ENCODE assay signal across 9 cellular contexts in genomic region chr9:113566011-113566711, GRCh38.
DNase-seq lines count a peak whose midpoint lies in the region; ATAC-seq and TF ChIP-seq lines count a peak whose summit lies in the region.
"Had no signal": no experiment of that assay in that cellular context is flagged by ENCODE, and none has a peak within 500 bp of the region (broad histone marks: within the 10 kb centered on the region; RNA-seq: fewer than 3 reads in every experiment).

No MANE protein-coding gene starts in this region.

- no peak for TF ChIP-seq CTCF in AG09309 (IDR thresholded peaks at IDR 0.05; ENCODE audit: control insufficient read depth, insufficient read depth, low read depth, low read length, missing control alignments)
- no peak for TF ChIP-seq CTCF in esophagus squamous epithelium (IDR thresholded peaks at IDR 0.05)
- TF ChIP-seq CTCF in osteoblast (IDR thresholded peaks at IDR 0.05; ENCODE audit: extremely low read depth, low read depth, low read length): no peak

- H3K79me2 ChIP-seq in osteoblast (ENCODE audit: insufficient read depth, low read length): peaks cover 47% of the 10 kb centered on the region

- DNase-seq in AG09309 (ENCODE audit: low read depth) (no peak), NCI-H146 (lab: John Stamatoyannopoulos, UW) (peak; percentile 60), esophagus squamous epithelium (lab: John Stamatoyannopoulos, UW) (no peak), osteoblast (ENCODE audit: insufficient read length, low spot score, missing footprints) (peak; percentile 52), NCI-H1417 (lab: John Stamatoyannopoulos, UW) (no peak), SIG-M5 (lab: John Stamatoyannopoulos, UW) (no peak)
- DNase-seq: activated CD8-positive, alpha-beta memory T cell treated with anti-CD3 and anti-CD28 coated beads for 24 hours had no signal

- TF ChIP-seq POLR2A in esophagus squamous epithelium (IDR thresholded peaks at IDR 0.05): no peak

- H3K4me1 ChIP-seq in esophagus squamous epithelium (peaks cover 28 to 79% (median 46%) of the 10 kb centered on the region in 3 donors), osteoblast (ENCODE audit: insufficient read depth, low read length) (peaks cover 25% of the 10 kb centered on the region)

- H3K9me3 ChIP-seq in esophagus squamous epithelium: no peaks in the 10 kb centered on the region
- no peaks in the 10 kb centered on the region for H3K9me3 ChIP-seq in osteoblast (ENCODE audit: low read depth, low read length)

- H2AFZ ChIP-seq in osteoblast (ENCODE audit: low read length): peak overlapping the region; percentile 94

- 51% methylated on average over 4 of the region's 8 CpGs; no CpG with 5 or more reads in 1 of the 2 donors for WGBS in esophagus squamous epithelium, 2 donors

- H3K4me3 ChIP-seq in AG09309 (ENCODE audit: control insufficient read depth, low read depth, low read length): peak overlapping the region; percentile 70
- peak overlapping the region; percentile 33 to 62 (median 48) for H3K4me3 ChIP-seq in esophagus squamous epithelium
- H3K4me3 ChIP-seq in osteoblast (ENCODE audit: insufficient read depth, low read length): peak overlapping the region; percentile 79

- peaks cover 19% of the 10 kb centered on the region for H4K20me1 ChIP-seq in osteoblast (ENCODE audit: insufficient read depth, low read length)

- ATAC-seq in HG02763 (IDR thresholded peaks at IDR 0.05; ENCODE audit: unreplicated experiment): no peak
- ATAC-seq in GM21367 (IDR thresholded peaks at IDR 0.05; ENCODE audit: unreplicated experiment): no peak

- H3K4me2 ChIP-seq in osteoblast (ENCODE audit: insufficient read depth, low read length): peak overlapping the region; percentile 97

- H3K27ac ChIP-seq in esophagus squamous epithelium (peak overlapping the region in 3 of 4 donors; percentile 84 to 87 (median 85)), osteoblast (ENCODE audit: low read depth, low read length) (peak overlapping the region; percentile 80)

- intact Hi-C loops in esophagus squamous epithelium (cut with DNase I): no loop called here

- H3K27me3 ChIP-seq in esophagus squamous epithelium (no peaks in the 10 kb centered on the region), osteoblast (ENCODE audit: insufficient read depth, low read length) (no peaks in the 10 kb centered on the region)

- H3K36me3 ChIP-seq in esophagus squamous epithelium (no peaks in the 10 kb centered on the region), osteoblast (ENCODE audit: insufficient read depth, low read length) (no peaks in the 10 kb centered on the region)

Comparison
In these comparisons a context has a peak if more than half of its experiments do, and no peak if none do; other contexts are left out.
1. DNase-seq: peak in NCI-H146 (single experiment) and osteoblast (single experiment); none in AG09309 (single experiment), esophagus squamous epithelium (single experiment), NCI-H1417 (0 of 3) and SIG-M5 (single experiment).
2. Peak in every context shown above with its lines, with median percentiles within 50 percentile points of each other: H3K4me3 ChIP-seq.